1 cellular context compared by ENCODE assay signal in the genomic region with DNA sequence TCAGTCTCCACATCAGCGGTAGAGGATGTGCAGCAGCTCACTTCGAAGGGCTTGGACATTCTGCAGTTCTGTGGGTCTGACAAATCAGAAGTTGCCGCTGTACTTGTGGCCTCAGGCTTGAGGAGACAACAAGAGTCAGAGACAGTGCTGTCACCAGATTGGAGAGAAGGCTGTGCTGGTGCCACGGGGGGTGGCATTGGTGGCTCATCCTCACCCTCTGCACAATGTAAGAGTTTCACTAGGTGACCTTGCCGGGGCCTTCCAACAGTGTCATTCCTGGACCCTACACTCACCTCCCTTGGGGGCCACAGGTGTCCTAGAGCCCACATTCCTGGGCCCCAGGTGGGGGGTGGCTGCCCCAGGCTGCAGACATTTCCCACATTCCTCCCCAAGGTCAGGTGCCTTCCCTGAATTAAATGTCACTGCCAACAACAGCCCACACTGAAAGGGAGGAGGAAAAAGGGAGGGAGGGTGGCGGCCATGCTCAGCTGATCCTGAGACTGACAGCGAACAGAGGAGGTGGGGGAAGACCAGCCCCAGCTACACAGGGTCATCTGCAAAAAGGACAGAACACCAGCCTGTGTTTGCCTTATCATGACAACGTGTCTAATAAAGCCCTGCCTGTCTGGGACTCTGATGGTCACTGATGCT.
A peak's percentile ranks its signal among the peaks of the same experiment; 100 is the strongest.
TF ChIP-seq lines count a peak whose summit lies in the region.

No MANE protein-coding gene starts in this region.

TF ChIP-seq in GM23338, 12 proteins besides CTCF, POLR2A, EP300 and RAD21:
- no peak for TF ChIP-seq ZNF462 (CRISPR knock-in tag; IDR thresholded peaks at IDR 0.05)
- 0 out of 2 replicates have a peak, but pooled peaks have one; percentile 16 for TF ChIP-seq CREB1 (CRISPR knock-in tag; IDR thresholded peaks at IDR 0.05; ENCODE audit: low read depth)
